Comparison of ENCODE assay signal across 21 cellular contexts in genomic region chr12:120705618-120706017, GRCh38. TPM values are rescaled to one million over a fixed set of nuclear protein-coding genes. Genes with fewer than 3 reads are reported as not detected.
DNase-seq lines count a peak whose midpoint lies in the region; ATAC-seq and TF ChIP-seq lines count a peak whose summit lies in the region.
"Had no signal": no experiment of that assay in that cellular context is flagged by ENCODE, and none has a peak within 500 bp of the region (broad histone marks: within the 10 kb centered on the region; RNA-seq: fewer than 3 reads in every experiment).

No MANE protein-coding gene starts in this region.

- peaks cover 13 to 26% (median 22%) of the 10 kb centered on the region in 3 experiments; a peak in 6 of 7 replicates for H3K36me3 Mint-ChIP-seq in H9 (ENCODE audit: insufficient read depth in 1 of 3, low read depth in 3 of 3)
- peaks cover 19% of the 10 kb centered on the region for H3K36me3 Mint-ChIP-seq in stimulated activated memory B cell treated with anti-CD40 and anti-IgM and Interleukin-4, amounts not matched to agents 10 μg/mL and 1 μg/mL and 100 μg/mL, for 72 hours

- DNase-seq in left ventricle myocardium inferior (no peak), left cardiac atrium (no peak), H9 (no peak), cerebellum (ENCODE audit: low spot score) (peak; percentile 76), neuronal stem cell (ENCODE audit: low spot score) (no peak)
- DNase-seq in activated naive CD4-positive, alpha-beta T cell treated with anti-CD3 and anti-CD28 coated beads, Interleukin-2, amount 50 U/mL, for 16 hours = no peak
- no peak for DNase-seq in activated CD4-positive, alpha-beta T cell treated with anti-CD3 and anti-CD28 coated beads for 4 hours
- DNase-seq: BE2C; CD4-positive, alpha-beta T cell; COR-L47; DMS79; HCEC 1CT; NCI-H1105; NCI-H146; NCI-H2029; NCI-H2171; NCI-H446; NCI-H526; Right ventricle myocardium superior had no signal

- H3K4ac ChIP-seq in H9 (ENCODE audit: low read depth, low read length) (no peak overlapping the region), neuronal stem cell (ENCODE audit: low read length) (no peak overlapping the region)

- H2BK20ac ChIP-seq in H9 (ENCODE audit: low read depth, low read length, poor library complexity, severe bottlenecking) = no peak overlapping the region

- H3K79me1 ChIP-seq in H9 (ENCODE audit: insufficient read depth, low read depth, low read length, poor library complexity, severe bottlenecking) (no peaks in the 10 kb centered on the region), neuronal stem cell (ENCODE audit: low read depth, low read length) (no peaks in the 10 kb centered on the region)

- no peak overlapping the region for H2BK12ac ChIP-seq in H9 (ENCODE audit: insufficient read length, low read depth, low read length)
- no peak overlapping the region for H2BK12ac ChIP-seq in neuronal stem cell (ENCODE audit: low read length)

- no peaks in the 10 kb centered on the region for H3K9me3 Mint-ChIP-seq in H9
- no peaks in the 10 kb centered on the region for H3K9me3 Mint-ChIP-seq in stimulated activated memory B cell treated with anti-CD40 and anti-IgM and Interleukin-4, amounts not matched to agents 10 μg/mL and 1 μg/mL and 100 μg/mL, for 72 hours
- H3K9me3 Mint-ChIP-seq: CD4-positive, alpha-beta T cell; IgD-negative memory B cell had no signal

- H3K23me2 ChIP-seq in H9 (ENCODE audit: insufficient read length, low read depth, low read length, poor library complexity, severe bottlenecking) = no peaks in the 10 kb centered on the region

- ATAC-seq in left cardiac atrium = no peak
- no peak for ATAC-seq in stimulated activated memory B cell treated with anti-CD40 and anti-IgM and Interleukin-4, amounts not matched to agents 10 μg/mL and 1 μg/mL and 100 μg/mL, for 72 hours

- H2BK120ac ChIP-seq in H9 (ENCODE audit: low read depth, low read length, poor library complexity, severe bottlenecking) (no peak overlapping the region), neuronal stem cell (ENCODE audit: low read depth, low read length) (no peak overlapping the region)

- H2AK5ac ChIP-seq in H9 (ENCODE audit: insufficient read length, low read length) (no peak overlapping the region), neuronal stem cell (ENCODE audit: low read depth, low read length) (no peak overlapping the region)

- no peak overlapping the region for H4K5ac ChIP-seq in H9 (ENCODE audit: insufficient read length, low read depth, low read length)

- H3K4me1 Mint-ChIP-seq in H9 = peaks cover 6% of the 10 kb centered on the region in 2 experiments
- H3K4me1 Mint-ChIP-seq in stimulated activated memory B cell treated with anti-CD40 and anti-IgM and Interleukin-4, amounts not matched to agents 10 μg/mL and 1 μg/mL and 100 μg/mL, for 72 hours = peaks cover 6% of the 10 kb centered on the region

- no peak overlapping the region for H3K4me3 Mint-ChIP-seq in H9
- H3K4me3 Mint-ChIP-seq in stimulated activated memory B cell treated with anti-CD40 and anti-IgM and Interleukin-4, amounts not matched to agents 10 μg/mL and 1 μg/mL and 100 μg/mL, for 72 hours = no peak overlapping the region
- H3K4me3 Mint-ChIP-seq: CD4-positive, alpha-beta T cell had no signal

- H3K27ac Mint-ChIP-seq in H9 = peak overlapping the region in 2 of 3 experiments; percentile 34 to 48; a peak in 1 of 7 replicates
- H3K27ac Mint-ChIP-seq in stimulated activated memory B cell treated with anti-CD40 and anti-IgM and Interleukin-4, amounts not matched to agents 10 μg/mL and 1 μg/mL and 100 μg/mL, for 72 hours = no peak overlapping the region
- H3K27ac Mint-ChIP-seq: CD4-positive, alpha-beta T cell had no signal

- H3K36me3 ChIP-seq in left ventricle myocardium inferior = peaks cover 15% of the 10 kb centered on the region
- peaks cover 8 to 50% of the 10 kb centered on the region in 2 donors for H3K36me3 ChIP-seq in neuronal stem cell (replicated peaks in 1 of 2; ENCODE audit: control insufficient read depth in 2 of 2, insufficient read depth in 2 of 2, low read length in 2 of 2)

- no peak overlapping the region for H3K23ac ChIP-seq in H9 (ENCODE audit: insufficient read length, low read depth, low read length)
- no peak overlapping the region for H3K23ac ChIP-seq in neuronal stem cell (ENCODE audit: low read depth, low read length, poor library complexity)

- no peak overlapping the region for H3K14ac ChIP-seq in H9 (ENCODE audit: insufficient read depth, low read length)
- H3K14ac ChIP-seq in neuronal stem cell (ENCODE audit: low read length) = no peak overlapping the region

- H4K8ac ChIP-seq in H9 (replicated peaks; ENCODE audit: insufficient read length, low read depth, low read length) (no peak overlapping the region), neuronal stem cell (ENCODE audit: low read depth, low read length) (no peak overlapping the region)

- H3K9me3 ChIP-seq in left ventricle myocardium inferior (replicated peaks) = no peaks in the 10 kb centered on the region
- H3K9me3 ChIP-seq in H9 (ENCODE audit: control insufficient read depth, low read depth, low read length) = no peaks in the 10 kb centered on the region
- H3K9me3 ChIP-seq in neuronal stem cell (replicated peaks in 1 of 2; ENCODE audit: control insufficient read depth in 2 of 2, insufficient read depth in 1 of 2, low read depth in 1 of 2, low read length in 2 of 2) = no peaks in the 10 kb centered on the region
- H3K9me3 ChIP-seq: BE2C had no signal

- H3T11ph ChIP-seq in H9 (ENCODE audit: low read length) = no peak overlapping the region

- H3K4me2 ChIP-seq in H9 (ENCODE audit: insufficient read depth, insufficient read length, low read length) = no peak overlapping the region
- H3K4me2 ChIP-seq in neuronal stem cell (ENCODE audit: insufficient read depth, low read length, poor library complexity, severe bottlenecking) = no peak overlapping the region

- H3K56ac ChIP-seq in H9 (ENCODE audit: insufficient read length, low read depth, low read length) = no peak overlapping the region

- H3K18ac ChIP-seq in H9 (ENCODE audit: insufficient read length, low read depth, low read length) (no peak overlapping the region), neuronal stem cell (ENCODE audit: low read length) (no peak overlapping the region)

- WGBS in H9 (ENCODE audit: extremely low coverage, insufficient read length, low lambda C conversion rate) = no CpG with 5 or more reads among the region's 1 CpG
- WGBS in neuronal stem cell (ENCODE audit: extremely low coverage in 2 of 2, insufficient read length in 2 of 2, insufficient replicate concordance in 1 of 2), 2 donors = no CpG with 5 or more reads among the region's 1 CpG

- no peaks in the 10 kb centered on the region for H3K79me2 ChIP-seq in H9 (ENCODE audit: insufficient read depth, low read length)

- H2BK15ac ChIP-seq in H9 (ENCODE audit: low read depth, low read length) (no peak overlapping the region), neuronal stem cell (ENCODE audit: low read length) (no peak overlapping the region)

- H3K27me3 Mint-ChIP-seq in H9 (ENCODE audit: low read depth) = no peaks in the 10 kb centered on the region
- no peaks in the 10 kb centered on the region for H3K27me3 Mint-ChIP-seq in stimulated activated memory B cell treated with anti-CD40 and anti-IgM and Interleukin-4, amounts not matched to agents 10 μg/mL and 1 μg/mL and 100 μg/mL, for 72 hours
- H3K27me3 Mint-ChIP-seq: CD4-positive, alpha-beta T cell; IgD-negative memory B cell had no signal

- intact Hi-C loops in left ventricle myocardium inferior (cut with micrococcal nuclease) = no loop called here
- intact Hi-C loops in left cardiac atrium (cut with DNase I) = no loop called here

- H3K27me3 ChIP-seq in left ventricle myocardium inferior (ENCODE audit: low read depth) = no peaks in the 10 kb centered on the region
- no peaks in the 10 kb centered on the region for H3K27me3 ChIP-seq in H9 (ENCODE audit: insufficient read depth, low read length)
- H3K27me3 ChIP-seq in neuronal stem cell (ENCODE audit: control insufficient read depth in 3 of 3, insufficient read depth in 3 of 3, low read depth in 1 of 3, low read length in 3 of 3) = no peaks in the 10 kb centered on the region
- H3K27me3 ChIP-seq: BE2C had no signal

- H3K27ac ChIP-seq in left ventricle myocardium inferior (replicated peaks) (peak overlapping the region; percentile 10), H9 (ENCODE audit: insufficient read length, low read depth, low read length) (no peak overlapping the region), neuronal stem cell (replicated peaks; ENCODE audit: low read length) (no peak overlapping the region)

- H3K4me3 ChIP-seq in left ventricle myocardium inferior (no peak overlapping the region), neuronal stem cell (ENCODE audit: low read length in 2 of 2) (peak overlapping the region in 1 of 2 donors; percentile 34)

- H3K4me1 ChIP-seq in left ventricle myocardium inferior = peaks cover 53% of the 10 kb centered on the region
- no peaks in the 10 kb centered on the region; the same call in 1 of the 2 replicates for H3K4me1 ChIP-seq in H9 (ENCODE audit: insufficient read depth, low read length)
- peaks cover 3 to 6% of the 10 kb centered on the region in 2 donors for H3K4me1 ChIP-seq in neuronal stem cell (ENCODE audit: control insufficient read depth in 2 of 2, insufficient read depth in 1 of 2, low read depth in 1 of 2, low read length in 2 of 2)

- H2AFZ ChIP-seq in H9 (ENCODE audit: low read length) (no peak overlapping the region), neuronal stem cell (ENCODE audit: low read length) (no peak overlapping the region)

- no peak for TF ChIP-seq CTCF in left ventricle myocardium inferior (IDR thresholded peaks at IDR 0.05; ENCODE audit: borderline replicate concordance)
- TF ChIP-seq CTCF in H9 (conservative IDR thresholded peaks at IDR 0.05) = no peak

- H2BK5ac ChIP-seq in H9 (ENCODE audit: insufficient read length, low read length) = no peak overlapping the region
- H2BK5ac ChIP-seq in neuronal stem cell (ENCODE audit: low read length) = no peak overlapping the region

- H4K91ac ChIP-seq in H9 (ENCODE audit: insufficient read length, low read depth, low read length) (no peak overlapping the region), neuronal stem cell (ENCODE audit: low read depth, low read length, poor library complexity) (peak overlapping the region; percentile 68)

- no peaks in the 10 kb centered on the region for H4K20me1 ChIP-seq in H9 (ENCODE audit: control insufficient read depth, insufficient read depth, insufficient read length)

- H3K9ac ChIP-seq in H9 (ENCODE audit: extremely low read depth, insufficient read length, low read length) = no peak overlapping the region
- no peak overlapping the region for H3K9ac ChIP-seq in neuronal stem cell (ENCODE audit: low read depth, low read length, poor library complexity)

RNA-seq across cellular contexts. Expression of gene UNC119B, which starts 4.6 kb away (rescaled TPM):
- total RNA-seq in left ventricle myocardium inferior (11.5 TPM), left cardiac atrium (10 to 100 TPM; 14.2 to 18.2 TPM), H9 (2021) (51.5 and 53.5 TPM in 2 replicates), cerebellum (20.8 TPM)
- 41.3 TPM for polyA plus RNA-seq in neuronal stem cell (2013, experiment 1 of 2)
- polyA plus RNA-seq in neuronal stem cell (2013, experiment 2 of 2) = 43.0 TPM

RNA-seq across cellular contexts. Expression of gene MLEC, which starts 18.7 kb away (rescaled TPM):
- total RNA-seq in left ventricle myocardium inferior = 120 TPM
- total RNA-seq in left cardiac atrium = 100 to 1,000 TPM; 166 to 173 TPM
- total RNA-seq in H9 (2021) = 181 TPM in 2 replicates
- total RNA-seq in cerebellum = 46.8 TPM
- polyA plus RNA-seq in neuronal stem cell (2013, experiment 1 of 2) = 57.0 TPM
- 60.7 TPM for polyA plus RNA-seq in neuronal stem cell (2013, experiment 2 of 2)

RNA-seq across cellular contexts. Expression of gene ACADS, which starts 20.0 kb away (rescaled TPM):
- total RNA-seq in left ventricle myocardium inferior = 93.8 TPM
- 10 to 100 TPM; 49.4 to 52.0 TPM for total RNA-seq in left cardiac atrium
- 8.3 and 9.5 TPM in 2 replicates for total RNA-seq in H9 (2021)
- 3.3 TPM for total RNA-seq in cerebellum
- polyA plus RNA-seq in neuronal stem cell (2013, experiment 1 of 2) = 2.0 TPM
- 2.2 TPM for polyA plus RNA-seq in neuronal stem cell (2013, experiment 2 of 2)
